In genomic region chr7:41685684-41686083, GRCh38 we compare ENCODE assay signal across 23 cellular contexts. TPM values are rescaled to one million over a fixed set of nuclear protein-coding genes. Genes with fewer than 3 reads are reported as not detected.
DNase-seq lines count a peak whose midpoint lies in the region; ATAC-seq and TF ChIP-seq lines count a peak whose summit lies in the region.
"Had no signal": no experiment of that assay in that cellular context is flagged by ENCODE, and none has a peak within 500 bp of the region (broad histone marks: within the 10 kb centered on the region; RNA-seq: fewer than 3 reads in every experiment).

No MANE protein-coding gene starts in this region.

- CTCF ChIA-PET in PC-3 (lab: Charles Lee): no interaction called here

- H3K79me2 ChIP-seq in PC-3 (ENCODE audit: low read length) (peaks cover 20% of the 10 kb centered on the region), smooth muscle cell (ENCODE audit: low read depth) (peaks cover 6% of the 10 kb centered on the region), trophoblast cell (ENCODE audit: control insufficient read depth, insufficient read depth, low read length, poor library complexity) (no peaks in the 10 kb centered on the region)

- H3K4me1 Mint-ChIP-seq in chondrocyte (ENCODE audit: low read depth): peaks cover 53% of the 10 kb centered on the region

- H3K4me2 ChIP-seq in PC-3 (ENCODE audit: low read length) (peak overlapping the region; percentile 4; the same call in 1 of the 2 replicates), smooth muscle cell (no peak overlapping the region), trophoblast cell (ENCODE audit: low read length) (no peak overlapping the region)

- H3K4me3 Mint-ChIP-seq in chondrocyte (ENCODE audit: unreplicated experiment): no peak overlapping the region
- H3K4me3 Mint-ChIP-seq: nephron progenitor cell, type B pancreatic cell had no signal

- H3K4me1 ChIP-seq in PC-3 (ENCODE audit: insufficient read depth, low read length) (peaks cover 31% of the 10 kb centered on the region), smooth muscle cell (ENCODE audit: low read depth) (peaks cover 10% of the 10 kb centered on the region), trophoblast cell (ENCODE audit: control insufficient read depth in 1 of 2, insufficient read depth in 2 of 2, low read length in 2 of 2) (no peaks in the 10 kb centered on the region)

- WGBS in smooth muscle cell (ENCODE audit: low lambda C conversion rate): 77% methylated on average over 1 of the region's 1 CpG
- WGBS in trophoblast cell (ENCODE audit: extremely low coverage, insufficient coverage, insufficient read length): no CpG with 5 or more reads among the region's 1 CpG

- POLR2A ChIA-PET in PC-3 (lab: Charles Lee; ENCODE audit: unreplicated experiment): interaction anchor here (0.6 kb wide), 3 partner anchors 10 to 638 kb away, joined by 3 to 4 read pairs (median 4); no protein-coding TSS in a partner anchor

- H2BK120ac ChIP-seq in trophoblast cell (ENCODE audit: insufficient read depth, low read length, poor library complexity): no peak overlapping the region

- H3K23ac ChIP-seq in trophoblast cell (ENCODE audit: low read length): no peak overlapping the region

- H3F3A ChIP-seq in PC-3 (ENCODE audit: low read length, unreplicated experiment) (peaks cover 8% of the 10 kb centered on the region), smooth muscle cell (ENCODE audit: low read depth) (peaks cover 17% of the 10 kb centered on the region)

- H3K27ac ChIP-seq in PC-3 (ENCODE audit: low read length): peak overlapping the region; percentile 63
- H3K27ac ChIP-seq in smooth muscle cell (ENCODE audit: low read depth): peak overlapping the region; percentile 38
- H3K27ac ChIP-seq in trophoblast cell (ENCODE audit: low read depth, low read length): no peak overlapping the region
- H3K27ac ChIP-seq: 22Rv1, C4-2B, cardiac muscle cell had no signal

- H2AFZ ChIP-seq in PC-3 (ENCODE audit: low read length) (no peak overlapping the region), smooth muscle cell (ENCODE audit: low read depth) (no peak overlapping the region), trophoblast cell (ENCODE audit: insufficient read depth, low read length, poor library complexity) (no peak overlapping the region)

- H4K91ac ChIP-seq in trophoblast cell (ENCODE audit: low read depth, low read length): no peak overlapping the region

- no peak overlapping the region for H3K4me3 ChIP-seq in PC-3 (ENCODE audit: low read length)
- no peak overlapping the region for H3K4me3 ChIP-seq in smooth muscle cell
- H3K4me3 ChIP-seq in trophoblast cell (ENCODE audit: low read depth, low read length): no peak overlapping the region
- H3K4me3 ChIP-seq: cardiac muscle cell had no signal

- H3K27me3 Mint-ChIP-seq in chondrocyte (ENCODE audit: low read depth): no peaks in the 10 kb centered on the region
- H3K27me3 Mint-ChIP-seq: type B pancreatic cell had no signal

- TF ChIP-seq CTCF in PC-3 (conservative IDR thresholded peaks at IDR 0.05; ENCODE audit: low read depth, low read length): no peak
- TF ChIP-seq CTCF in chondrocyte (IDR thresholded peaks at IDR 0.05): no peak
- no peak for TF ChIP-seq CTCF in smooth muscle cell (IDR thresholded peaks at IDR 0.05; ENCODE audit: borderline replicate concordance, insufficient read depth, poor library complexity, severe bottlenecking)

- H3K4ac ChIP-seq in trophoblast cell (ENCODE audit: low read depth, low read length): no peak overlapping the region

- H2BK5ac ChIP-seq in trophoblast cell (ENCODE audit: low read depth, low read length, poor library complexity): no peak overlapping the region

- H4K8ac ChIP-seq in trophoblast cell (ENCODE audit: low read depth, low read length): no peak overlapping the region

- peak; percentile 10 to 52 for DNase-seq in NOMO-1 (lab: John Stamatoyannopoulos, UW; ENCODE audit: unreplicated experiment in 2 of 2)
- no peak for DNase-seq in NOMO-1 treated with dmso at 0.1 percent for 144 hours (lab: John Stamatoyannopoulos, UW; ENCODE audit: unreplicated experiment)
- DNase-seq in PC-3: peak; percentile 83
- DNase-seq in chondrocyte (ENCODE audit: low spot score): no peak
- no peak for DNase-seq in smooth muscle cell (lab: John Stamatoyannopoulos, UW; ENCODE audit: unreplicated experiment)
- no peak for DNase-seq in superior temporal gyrus (ENCODE audit: extremely low spot score)
- DNase-seq in trophoblast cell: no peak
- DNase-seq in activated gamma-delta T cell (lab: John Stamatoyannopoulos, UW): no peak
- DNase-seq: activated CD4-positive, alpha-beta T cell treated with anti-CD3 and anti-CD28 coated beads, Interleukin-2, amount 50 U/mL, for 4 hours; activated T-cell treated with anti-CD3 and anti-CD28 coated beads, Interleukin-2, amount 50 U/mL, for 1 hour; effector CD4-positive, alpha-beta T cell; kidney glomerular epithelial cell; NCI-H2081; NCI-H510A treated with DMSO at 0.1 percent for 48 hours; nephron progenitor cell; stimulated activated CD4-positive, alpha-beta T cell treated with anti-CD3 and anti-CD28 coated beads, Interleukin-15, amount 100 ng/mL, for 24 hours; stimulated activated naive CD4-positive, alpha-beta T cell treated with Interleukin-2 at 50 U/mL for 16 hours had no signal

- H3K27me3 ChIP-seq in PC-3 (ENCODE audit: low read length) (no peaks in the 10 kb centered on the region), smooth muscle cell (ENCODE audit: low read depth) (no peaks in the 10 kb centered on the region), trophoblast cell (ENCODE audit: insufficient read depth, low read length) (no peaks in the 10 kb centered on the region)
- H3K27me3 ChIP-seq: cardiac muscle cell had no signal

- H3K18ac ChIP-seq in trophoblast cell (ENCODE audit: low read length): no peak overlapping the region

- H3K9me2 ChIP-seq in PC-3 (replicated peaks; ENCODE audit: low read length): no peaks in the 10 kb centered on the region

- no peak overlapping the region for H4K12ac ChIP-seq in trophoblast cell (ENCODE audit: low read depth, low read length)

- intact Hi-C loops in PC-3 (cut with micrococcal nuclease): no loop called here

- H3K9ac ChIP-seq in PC-3 (ENCODE audit: low read length) (peak overlapping the region; percentile 25), smooth muscle cell (ENCODE audit: low read depth) (no peak overlapping the region), trophoblast cell (ENCODE audit: low read length) (no peak overlapping the region)

- no peak overlapping the region for H2AK5ac ChIP-seq in trophoblast cell (ENCODE audit: low read length)

- H4K20me1 ChIP-seq in PC-3 (ENCODE audit: low read length): no peaks in the 10 kb centered on the region
- peaks cover 39% of the 10 kb centered on the region for H4K20me1 ChIP-seq in smooth muscle cell (ENCODE audit: low read depth)

- H3K36me3 ChIP-seq in PC-3 (ENCODE audit: low read depth, low read length) (peaks cover 27% of the 10 kb centered on the region), smooth muscle cell (ENCODE audit: low read depth) (no peaks in the 10 kb centered on the region), trophoblast cell (ENCODE audit: control insufficient read depth in 1 of 2, insufficient read depth in 2 of 2, low read length in 2 of 2) (peaks cover 9 to 13% of the 10 kb centered on the region in 2 experiments)
- H3K36me3 ChIP-seq: cardiac muscle cell had no signal

- peak; percentile 80 for ATAC-seq in PC-3
- ATAC-seq: activated naive CD4-positive, alpha-beta T cell treated with anti-CD3 and anti-CD28 coated beads, Interleukin-2, amount 50 U/mL, for 72 hours; HCT116 had no signal

- no peaks in the 10 kb centered on the region for H3K79me1 ChIP-seq in trophoblast cell (ENCODE audit: low read length)

- peak overlapping the region; percentile 77 for H3K27ac Mint-ChIP-seq in chondrocyte (ENCODE audit: unreplicated experiment)
- H3K27ac Mint-ChIP-seq: activated naive CD4-positive, alpha-beta T cell treated with anti-CD3 and anti-CD28 coated beads, Interleukin-2, amount 50 U/mL, for 72 hours; nephron progenitor cell; type B pancreatic cell had no signal

- H3K9me3 ChIP-seq in PC-3 (ENCODE audit: low read length) (no peaks in the 10 kb centered on the region), smooth muscle cell (replicated peaks; ENCODE audit: low read depth) (no peaks in the 10 kb centered on the region), trophoblast cell (ENCODE audit: insufficient read depth, low read depth, low read length) (no peaks in the 10 kb centered on the region)

- no TSS peak for BruUV-seq in PC-3 (replicated peaks; lab: Mats Ljungman, UMichigan)

- H3K14ac ChIP-seq in trophoblast cell (ENCODE audit: low read length): no peak overlapping the region

- H3K9me3 Mint-ChIP-seq in chondrocyte (ENCODE audit: low read depth): no peaks in the 10 kb centered on the region
- H3K9me3 Mint-ChIP-seq: activated naive CD4-positive, alpha-beta T cell treated with anti-CD3 and anti-CD28 coated beads, Interleukin-2, amount 50 U/mL, for 72 hours; nephron progenitor cell had no signal

- H2BK12ac ChIP-seq in trophoblast cell (ENCODE audit: low read length): no peak overlapping the region

- peaks cover 30% of the 10 kb centered on the region for H3K36me3 Mint-ChIP-seq in chondrocyte (ENCODE audit: low read depth)
- H3K36me3 Mint-ChIP-seq: activated naive CD4-positive, alpha-beta T cell treated with anti-CD3 and anti-CD28 coated beads, Interleukin-2, amount 50 U/mL, for 72 hours had no signal

RNA-seq across cellular contexts. Expression of gene INHBA, which starts 17.2 kb away (rescaled TPM):
- total RNA-seq in PC-3 (2014; rRNA removed): 55.3 and 70.1 TPM in 2 replicates
- 581 to 610 TPM (median 601 TPM) in 3 replicates for total RNA-seq in chondrocyte
- 257 and 290 TPM in 2 replicates for total RNA-seq in smooth muscle cell
- 297 and 326 TPM in 2 replicates for polyA plus RNA-seq in smooth muscle cell
- 33.1 and 34.2 TPM in 2 replicates for polyA plus RNA-seq in trophoblast cell (2013)

Comparison
In these comparisons a context has a peak if more than half of its experiments do, and no peak if none do; other contexts are left out.
1. DNase-seq: peak in NOMO-1 (2 of 2) and PC-3 (single experiment); none in NOMO-1 treated with dmso at 0.1 percent for 144 hours (single experiment), chondrocyte (single experiment), smooth muscle cell (single experiment), superior temporal gyrus (single experiment), trophoblast cell (0 of 2) and activated gamma-delta T cell (single experiment).